ENCODE assay signal across 24 cellular contexts in genomic region chr11:129428027-129428426, GRCh38. TPM values are rescaled to one million over a fixed set of nuclear protein-coding genes. Genes with fewer than 3 reads are reported as not detected.
DNase-seq lines count a peak whose midpoint lies in the region; ATAC-seq, FAIRE-seq and TF ChIP-seq lines count a peak whose summit lies in the region.
"Had no signal": no experiment of that assay in that cellular context is flagged by ENCODE, and none has a peak within 500 bp of the region (broad histone marks: within the 10 kb centered on the region; RNA-seq: fewer than 3 reads in every experiment).

No MANE protein-coding gene starts in this region.

- no peak overlapping the region for H3K27ac Mint-ChIP-seq in activated CD8-positive, alpha-beta memory T cell treated with anti-CD3 and anti-CD28 coated beads, Interleukin-2, amount 10 ng/mL, durations not matched to agents 7 days and 5 days
- no peak overlapping the region for H3K27ac Mint-ChIP-seq in activated CD8-positive, alpha-beta T cell treated with anti-CD3 and anti-CD28 coated beads for 36 hours

- ATAC-seq in HepG2, result no peak
- ATAC-seq in activated CD8-positive, alpha-beta memory T cell treated with anti-CD3 and anti-CD28 coated beads, Interleukin-2, amount 10 ng/mL, durations not matched to agents 7 days and 5 days, result no peak
- ATAC-seq in activated CD8-positive, alpha-beta T cell treated with anti-CD3 and anti-CD28 coated beads for 36 hours, result no peak
- ATAC-seq: SK-N-SH treated with all-trans-retinoic acid at 6 μM for 48 hours had no signal

- POLR2A ChIA-PET in HepG2 (lab: Yijun Ruan, JAX), result no interaction called here
- POLR2A ChIA-PET in activated CD8-positive, alpha-beta T cell treated with anti-CD3 and anti-CD28 coated beads for 36 hours (lab: Charles Lee), result no interaction called here

- H2AFZ ChIP-seq in HepG2 (ENCODE audit: low read length), result no peak overlapping the region
- H2AFZ ChIP-seq: GM23248 had no signal

- FAIRE-seq in HepG2 (lab: Jason Lieb, UNC) (no peak), small intestine (lab: Jason Lieb, UNC) (no peak)
- FAIRE-seq: D721Med had no signal

- H3K4me1 Mint-ChIP-seq in activated CD8-positive, alpha-beta memory T cell treated with anti-CD3 and anti-CD28 coated beads, Interleukin-2, amount 10 ng/mL, durations not matched to agents 7 days and 5 days, result no peaks in the 10 kb centered on the region
- H3K4me1 Mint-ChIP-seq in activated CD8-positive, alpha-beta T cell treated with anti-CD3 and anti-CD28 coated beads for 36 hours (ENCODE audit: low read depth), result no peaks in the 10 kb centered on the region

- no peak for TF ChIP-seq POLR2A in HepG2 (IDR thresholded peaks at IDR 0.05; ENCODE audit: insufficient read depth in 1 of 2, low read depth in 2 of 2, low read length in 2 of 2)

- no peak overlapping the region for H3K4me3 ChIP-seq in HepG2 (replicated peaks in 1 of 3; ENCODE audit: insufficient read depth in 1 of 3, low read depth in 2 of 3, low read length in 3 of 3)
- H3K4me3 ChIP-seq in small intestine (ENCODE audit: low read depth in 1 of 2, low read length in 2 of 2), result no peak overlapping the region
- H3K4me3 ChIP-seq: GM23248 had no signal

- H3K4me1 ChIP-seq in HepG2 (ENCODE audit: insufficient read depth, low read length) (peaks cover 51% of the 10 kb centered on the region), small intestine (ENCODE audit: control insufficient read depth in 2 of 2, insufficient read depth in 1 of 2, low read depth in 1 of 2, low read length in 1 of 2) (peaks cover 0 to 2% of the 10 kb centered on the region in 2 donors)

- peak overlapping the region; percentile 40; the same call in 1 of the 2 replicates for H3K4me2 ChIP-seq in HepG2 (ENCODE audit: low read depth, low read length)

- H3K4me3 Mint-ChIP-seq in activated CD8-positive, alpha-beta memory T cell treated with anti-CD3 and anti-CD28 coated beads, Interleukin-2, amount 10 ng/mL, durations not matched to agents 7 days and 5 days, result no peak overlapping the region
- H3K4me3 Mint-ChIP-seq in activated CD8-positive, alpha-beta T cell treated with anti-CD3 and anti-CD28 coated beads for 36 hours, result no peak overlapping the region

- peak; percentile 13 for DNase-seq in NCI-H2171 treated with DMSO at 0.1 percent for 48 hours (lab: John Stamatoyannopoulos, UW)
- DNase-seq in NCI-H2171 (lab: John Stamatoyannopoulos, UW), result no peak
- DNase-seq in HuH-7 (ENCODE audit: low spot score), result peak; percentile 50
- no peak for DNase-seq in HepG2 (ENCODE audit: low spot score)
- no peak for DNase-seq in small intestine
- DNase-seq in activated CD8-positive, alpha-beta memory T cell treated with anti-CD3 and anti-CD28 coated beads, Interleukin-2, amount 10 ng/mL, durations not matched to agents 7 days and 5 days, result no peak
- DNase-seq in activated CD8-positive, alpha-beta T cell treated with anti-CD3 and anti-CD28 coated beads for 36 hours, result no peak
- DNase-seq in NOMO-1 (lab: John Stamatoyannopoulos, UW; ENCODE audit: unreplicated experiment in 2 of 2), result no peak
- DNase-seq: 8988T, DMS53, GM23248, H7, KBM-7, NCI-H2029, NCI-H82, SIG-M5 had no signal

- TF ChIP-seq EP300 in HepG2 (IDR thresholded peaks at IDR 0.05; ENCODE audit: low read depth in 2 of 2, low read length in 2 of 2) (no peak), HepG2 (CRISPR knock-in tag; IDR thresholded peaks at IDR 0.05; ENCODE audit: borderline replicate concordance) (no peak)

- H3K79me2 ChIP-seq in HepG2 (ENCODE audit: insufficient read depth, low read length), result no peaks in the 10 kb centered on the region

- no peaks in the 10 kb centered on the region for H3K36me3 Mint-ChIP-seq in activated CD8-positive, alpha-beta memory T cell treated with anti-CD3 and anti-CD28 coated beads, Interleukin-2, amount 10 ng/mL, durations not matched to agents 7 days and 5 days
- no peaks in the 10 kb centered on the region for H3K36me3 Mint-ChIP-seq in activated CD8-positive, alpha-beta T cell treated with anti-CD3 and anti-CD28 coated beads for 36 hours (ENCODE audit: low read depth)

- 28% methylated on average over 2 of the region's 2 CpGs for WGBS in HepG2 (ENCODE audit: low lambda C conversion rate)
- 21 to 32% (median 30%) methylated on average over 2 of the region's 2 CpGs for WGBS in small intestine, 3 donors

- no peaks in the 10 kb centered on the region for H3K36me3 ChIP-seq in HepG2 (replicated peaks in 1 of 2; ENCODE audit: control insufficient read depth in 1 of 2, insufficient read depth in 2 of 2, low read length in 2 of 2)
- H3K36me3 ChIP-seq in small intestine (ENCODE audit: control insufficient read depth in 2 of 2, insufficient read depth in 2 of 2, low read length in 2 of 2), result no peaks in the 10 kb centered on the region
- H3K36me3 ChIP-seq: Peyer's patch had no signal

- no peak overlapping the region for H3K9ac ChIP-seq in HepG2 (ENCODE audit: insufficient read depth, low read depth, low read length)
- H3K9ac ChIP-seq: GM23248 had no signal

- intact Hi-C loops in HepG2 (cut with micrococcal nuclease; ENCODE audit: unreplicated experiment), result no loop called here
- intact Hi-C loops in activated CD8-positive, alpha-beta T cell treated with anti-CD3 and anti-CD28 coated beads for 36 hours (cut with micrococcal nuclease), result no loop called here

- peak overlapping the region; percentile 7 for H3K27ac ChIP-seq in HepG2 (ENCODE audit: extremely low read length, insufficient read depth, low read length)
- H3K27ac ChIP-seq in small intestine (ENCODE audit: low read depth in 1 of 2, low read length in 1 of 2), result peak overlapping the region; percentile 42 to 63
- H3K27ac ChIP-seq: GM23248 had no signal

- H3K27me3 Mint-ChIP-seq in activated CD8-positive, alpha-beta memory T cell treated with anti-CD3 and anti-CD28 coated beads, Interleukin-2, amount 10 ng/mL, durations not matched to agents 7 days and 5 days, result no peaks in the 10 kb centered on the region
- peaks cover 12% of the 10 kb centered on the region for H3K27me3 Mint-ChIP-seq in activated CD8-positive, alpha-beta T cell treated with anti-CD3 and anti-CD28 coated beads for 36 hours

- CTCF ChIA-PET in HepG2 (lab: Yijun Ruan, JAX; ENCODE audit: low intra/inter-chr PET ratio, low total read pairs), result no interaction called here
- CTCF ChIA-PET in activated CD8-positive, alpha-beta memory T cell treated with anti-CD3 and anti-CD28 coated beads, Interleukin-2, amount 10 ng/mL, durations not matched to agents 7 days and 5 days (lab: Charles Lee), result no interaction called here
- CTCF ChIA-PET in activated CD8-positive, alpha-beta T cell treated with anti-CD3 and anti-CD28 coated beads for 36 hours (lab: Charles Lee), result interaction anchor here (1.0 kb wide), 1 partner anchor 322 kb away, joined by 3 read pairs; no protein-coding TSS in a partner anchor

- H3K9me3 ChIP-seq in HepG2 (ENCODE audit: low read length) (peaks cover 11% of the 10 kb centered on the region; the same call in 1 of the 2 replicates), small intestine (ENCODE audit: control insufficient read depth, low read depth) (no peaks in the 10 kb centered on the region)

- in situ Hi-C loops in HepG2 (cut with HindIII; ENCODE audit: extremely low pct_ligation_motif_present, low pct_unique_long_range_greater_than_20kb), result no loop called here

- H3K27me3 ChIP-seq in HepG2 (ENCODE audit: control insufficient read depth in 1 of 2, insufficient read depth in 2 of 2, low read length in 2 of 2), result no peaks in the 10 kb centered on the region; a peak in 1 of 5 replicates
- peaks cover 0 to 1% of the 10 kb centered on the region in 2 donors for H3K27me3 ChIP-seq in small intestine (ENCODE audit: control insufficient read depth in 2 of 2, insufficient read depth in 2 of 2, low read length in 2 of 2)
- H3K27me3 ChIP-seq: Peyer's patch had no signal

- H4K20me1 ChIP-seq in HepG2 (ENCODE audit: insufficient read depth, low read length), result no peaks in the 10 kb centered on the region

- TF ChIP-seq CTCF in HepG2 (CRISPR knock-in tag; IDR thresholded peaks at IDR 0.05), result no peak
- TF ChIP-seq CTCF in activated CD8-positive, alpha-beta T cell treated with anti-CD3 and anti-CD28 coated beads for 36 hours (IDR thresholded peaks at IDR 0.05), result no peak

- BruUV-seq in HepG2 (replicated peaks; lab: Mats Ljungman, UMichigan), result no TSS peak

- TF ChIP-seq RAD21 in HepG2 (CRISPR knock-in tag; IDR thresholded peaks at IDR 0.05), result no peak

- H3K9me3 Mint-ChIP-seq in activated CD8-positive, alpha-beta memory T cell treated with anti-CD3 and anti-CD28 coated beads, Interleukin-2, amount 10 ng/mL, durations not matched to agents 7 days and 5 days (ENCODE audit: low read depth), result no peaks in the 10 kb centered on the region
- peaks cover 1% of the 10 kb centered on the region for H3K9me3 Mint-ChIP-seq in activated CD8-positive, alpha-beta T cell treated with anti-CD3 and anti-CD28 coated beads for 36 hours

TF ChIP-seq in HepG2, 621 proteins besides CTCF, POLR2A, EP300 and RAD21 (continues in another document):
- no peak for TF ChIP-seq DMAP1 (CRISPR knock-in tag; IDR thresholded peaks at IDR 0.05)

RNA-seq across cellular contexts. Expression of gene BARX2, which starts 52.4 kb away (rescaled TPM):
- total RNA-seq in HepG2 (2016; rRNA removed; fragmentation: Illumina TruSeq; extraction: Trizol), result not detected in 2 replicates
- total RNA-seq in HepG2 (2016; cell fraction: cytosol; rRNA removed; fragmentation: Illumina TruSeq; extraction: Trizol; ENCODE audit: low read depth), result not detected in 2 replicates
- not detected in 2 replicates for total RNA-seq in HepG2 (2016; cell fraction: insoluble cytoplasmic fraction; rRNA removed; fragmentation: Illumina TruSeq; extraction: Trizol)
- not detected in 2 replicates for total RNA-seq in HepG2 (2016; cell fraction: membrane; rRNA removed; fragmentation: Illumina TruSeq; extraction: Trizol)
- not detected in 2 replicates for total RNA-seq in HepG2 (2016; cell fraction: nucleus; rRNA removed; fragmentation: Illumina TruSeq; extraction: Trizol)
- not detected in 2 replicates for polyA plus RNA-seq in HepG2 (2011; rRNA removed)
- not detected in 2 replicates for polyA plus RNA-seq in HepG2 (2011; cell fraction: cytosol; rRNA removed)
- not detected in 2 replicates for polyA plus RNA-seq in HepG2 (2011; cell fraction: nucleus; rRNA removed)
- not detected in 2 replicates for polyA plus RNA-seq in HepG2 (2012)
- not detected in 2 replicates for polyA plus RNA-seq in HepG2 (2016; cell fraction: cytosol; fragmentation: Illumina TruSeq; extraction: Trizol; ENCODE audit: low read depth)
- not detected in 2 replicates for polyA plus RNA-seq in HepG2 (2016; cell fraction: insoluble cytoplasmic fraction; fragmentation: Illumina TruSeq; extraction: Trizol; ENCODE audit: low read depth)
- not detected in 2 replicates for polyA plus RNA-seq in HepG2 (2016; cell fraction: membrane; fragmentation: Illumina TruSeq; extraction: Trizol; ENCODE audit: low read depth)
- not detected in 2 replicates for polyA plus RNA-seq in HepG2 (2016; cell fraction: nucleus; fragmentation: Illumina TruSeq; extraction: Trizol; ENCODE audit: insufficient read depth, low read depth)
- polyA minus RNA-seq in HepG2 (2011; rRNA and poly(A)+ RNA removed; ENCODE audit: low replicate concordance), result 0.16 TPM in 1 of 2 replicates, not detected in the other
- not detected in 2 replicates for polyA minus RNA-seq in HepG2 (2011; cell fraction: cytosol; rRNA and poly(A)+ RNA removed)
- polyA minus RNA-seq in HepG2 (2011; cell fraction: nucleus; rRNA and poly(A)+ RNA removed), result not detected in 2 replicates
- 10 to 100 TPM; 12.2 to 19.5 (median 18.8) TPM for polyA plus RNA-seq in small intestine
- total RNA-seq in activated CD8-positive, alpha-beta memory T cell treated with anti-CD3 and anti-CD28 coated beads, Interleukin-2, amount 10 ng/mL, durations not matched to agents 7 days and 5 days, result under 1 TPM in 1 of 2 experiments, not detected in 1; 0.23 TPM
- total RNA-seq in activated CD8-positive, alpha-beta T cell treated with anti-CD3 and anti-CD28 coated beads for 36 hours, result not detected
- total RNA-seq: G401, GM23248, H7, HT1080, LHCN-M2, MCF 10A had no signal
- polyA plus RNA-seq: BJ, GM23248 had no signal

Comparison
In these comparisons a context has a peak if more than half of its experiments do, and no peak if none do; other contexts are left out.
1. DNase-seq: peak in NCI-H2171 treated with DMSO at 0.1 percent for 48 hours (single experiment) and HuH-7 (single experiment); none in NCI-H2171 (single experiment), HepG2 (single experiment), small intestine (single experiment), activated CD8-positive, alpha-beta memory T cell treated with anti-CD3 and anti-CD28 coated beads, Interleukin-2, amount 10 ng/mL, durations not matched to agents 7 days and 5 days (single experiment), activated CD8-positive, alpha-beta T cell treated with anti-CD3 and anti-CD28 coated beads for 36 hours (single experiment) and NOMO-1 (0 of 2).